In genomic region chr3:140863481-140864084, GRCh38 we compare ENCODE assay signal across 9 cellular contexts.
DNase-seq lines count a peak whose midpoint lies in the region; ATAC-seq, FAIRE-seq and TF ChIP-seq lines count a peak whose summit lies in the region.
"Had no signal": no experiment of that assay in that cellular context is flagged by ENCODE, and none has a peak within 500 bp of the region (broad histone marks: within the 10 kb centered on the region; RNA-seq: fewer than 3 reads in every experiment).

No MANE protein-coding gene starts in this region.

- peak; percentile 45 for DNase-seq in AG08395 (ENCODE audit: low spot score)
- no peak for DNase-seq in GM12892 (ENCODE audit: insufficient read length)
- peak; percentile 71 for DNase-seq in M059J (ENCODE audit: low read depth)
- DNase-seq in RWPE2 (ENCODE audit: low spot score): no peak
- peak; percentile 14 to 63 (median 25) for DNase-seq in K562 (ENCODE audit: extremely low read depth in 1 of 4, low spot score in 3 of 4)
- peak; percentile 44 for DNase-seq in iris pigment epithelial cell (ENCODE audit: low read depth)
- DNase-seq in stimulated activated CD4-positive, alpha-beta T cell treated with anti-CD3 and anti-CD28 coated beads, Interleukin-4, amount 100 ng/mL, for 48 hours (ENCODE audit: low read depth in 2 of 2): peak; percentile 16 to 18

- POLR2A ChIA-PET in K562 (lab: Yijun Ruan, JAX): no interaction called here

- H3K9ac ChIP-seq in K562 (ENCODE audit: insufficient read depth in 1 of 2, low read depth in 2 of 2, low read length in 2 of 2): no peak overlapping the region

- H2AFZ ChIP-seq in K562 (ENCODE audit: low read depth, low read length): no peak overlapping the region

- H3K27me3 ChIP-seq in RWPE2 (ENCODE audit: insufficient read depth, poor library complexity, severe bottlenecking): no peaks in the 10 kb centered on the region
- H3K27me3 ChIP-seq in K562 (ENCODE audit: control insufficient read depth in 2 of 2, insufficient read depth in 2 of 2, low read length in 2 of 2): no peaks in the 10 kb centered on the region
- H3K27me3 ChIP-seq: neutrophil had no signal

- H3K9me3 ChIP-seq in RWPE2 (ENCODE audit: severe bottlenecking) (no peaks in the 10 kb centered on the region), K562 (replicated peaks; ENCODE audit: control insufficient read depth, insufficient read depth, low read depth, low read length) (no peaks in the 10 kb centered on the region)
- H3K9me3 ChIP-seq: neutrophil had no signal

- FAIRE-seq in GM12892 (lab: Jason Lieb, UNC) (peak; percentile 65), K562 (lab: Jason Lieb, UNC) (peak; percentile 84)

- H3K4me3 ChIP-seq in RWPE2 (ENCODE audit: severe bottlenecking) (no peak overlapping the region), K562 (no peak overlapping the region)

- 0% methylated on average over 6 of the region's 6 CpGs for WGBS in K562 (ENCODE audit: insufficient coverage, low coverage, missing lambda C conversion rate)

- H4K20me1 ChIP-seq in K562 (replicated peaks; ENCODE audit: control insufficient read depth, insufficient read depth, low read length): 0 out of 2 replicates have a peak, but pooled peaks cover 3% of the 10 kb centered on the region

- TF ChIP-seq CTCF in RWPE2 (IDR thresholded peaks at IDR 0.05; ENCODE audit: poor library complexity, severe bottlenecking): peak; percentile 68
- TF ChIP-seq CTCF in K562 (IDR thresholded peaks at IDR 0.05 in 2 of 3, conservative IDR thresholded peaks at IDR 0.05 in 1 of 3; ENCODE audit: insufficient read depth in 2 of 3, low read depth in 1 of 3, low read length in 3 of 3): peak; percentile 51 to 73 (median 53)

- TF ChIP-seq POLR2A in GM12892 (IDR thresholded peaks at IDR 0.05; ENCODE audit: low read depth, low read length) (no peak), K562 (conservative IDR thresholded peaks at IDR 0.05) (no peak)

- in situ Hi-C loops in K562 (cut with MboI): loop anchor here (25.0 kb wide), 1 partner anchor 726 kb away; no protein-coding TSS in a partner anchor

- H3K27ac ChIP-seq in RWPE2 (ENCODE audit: poor library complexity, severe bottlenecking) (no peak overlapping the region), K562 (ENCODE audit: extremely low read depth, low read depth, low read length) (no peak overlapping the region)
- H3K27ac ChIP-seq: neutrophil had no signal

- H3K9me1 ChIP-seq in K562 (ENCODE audit: control insufficient read depth, insufficient read depth, low read length): no peaks in the 10 kb centered on the region

- H3K79me2 ChIP-seq in K562 (ENCODE audit: control insufficient read depth, insufficient read depth, low read length): no peaks in the 10 kb centered on the region

- H3K4me1 ChIP-seq in RWPE2 (ENCODE audit: insufficient read depth, poor library complexity, severe bottlenecking) (no peaks in the 10 kb centered on the region), K562 (replicated peaks in 1 of 2; ENCODE audit: control insufficient read depth in 2 of 2, insufficient read depth in 2 of 2, low read length in 2 of 2) (no peaks in the 10 kb centered on the region)

- H3K36me3 ChIP-seq in RWPE2 (ENCODE audit: low read depth): no peaks in the 10 kb centered on the region
- H3K36me3 ChIP-seq in K562 (ENCODE audit: control insufficient read depth, insufficient read depth, low read length): no peaks in the 10 kb centered on the region
- H3K36me3 ChIP-seq: neutrophil had no signal

- BruUV-seq in K562 (replicated peaks; lab: Mats Ljungman, UMichigan): no TSS peak

- TF ChIP-seq RAD21 in K562 (CRISPR knock-in tag; conservative IDR thresholded peaks at IDR 0.05 in 1 of 2, IDR thresholded peaks at IDR 0.05 in 1 of 2): peak; percentile 52 to 65

- H3K4me2 ChIP-seq in K562 (ENCODE audit: insufficient read depth, low read length): no peak overlapping the region

- ATAC-seq in RWPE2 (ENCODE audit: low read depth) (peak; percentile 46; the same call in 2 of the 3 replicates), K562 (peak; percentile 80), HG03469 (IDR thresholded peaks at IDR 0.05; ENCODE audit: unreplicated experiment) (no peak)

- no peak for TF ChIP-seq EP300 in K562 (IDR thresholded peaks at IDR 0.05; ENCODE audit: low read length)

- intact Hi-C loops in K562 (cut with micrococcal nuclease): loop anchor here (2.0 to 5.0 kb wide), 2 partner anchors 735 to 926 kb away; partner anchors contain the start of gene CLSTN2

- CTCF ChIA-PET in K562 (lab: Yijun Ruan, JAX; ENCODE audit: low intra/inter-chr PET ratio): interaction anchor here (0.5 to 0.7 kb wide), 5 partner anchors 516 to 1927 kb away, joined by 3 to 8 read pairs (median 4); no protein-coding TSS in a partner anchor

TF ChIP-seq in K562, 482 proteins besides CTCF, POLR2A, EP300 and RAD21:
- TF ChIP-seq HEY1 (CRISPR knock-in tag; IDR thresholded peaks at IDR 0.05; ENCODE audit: borderline replicate concordance): no peak
- TF ChIP-seq, protein P1, sequence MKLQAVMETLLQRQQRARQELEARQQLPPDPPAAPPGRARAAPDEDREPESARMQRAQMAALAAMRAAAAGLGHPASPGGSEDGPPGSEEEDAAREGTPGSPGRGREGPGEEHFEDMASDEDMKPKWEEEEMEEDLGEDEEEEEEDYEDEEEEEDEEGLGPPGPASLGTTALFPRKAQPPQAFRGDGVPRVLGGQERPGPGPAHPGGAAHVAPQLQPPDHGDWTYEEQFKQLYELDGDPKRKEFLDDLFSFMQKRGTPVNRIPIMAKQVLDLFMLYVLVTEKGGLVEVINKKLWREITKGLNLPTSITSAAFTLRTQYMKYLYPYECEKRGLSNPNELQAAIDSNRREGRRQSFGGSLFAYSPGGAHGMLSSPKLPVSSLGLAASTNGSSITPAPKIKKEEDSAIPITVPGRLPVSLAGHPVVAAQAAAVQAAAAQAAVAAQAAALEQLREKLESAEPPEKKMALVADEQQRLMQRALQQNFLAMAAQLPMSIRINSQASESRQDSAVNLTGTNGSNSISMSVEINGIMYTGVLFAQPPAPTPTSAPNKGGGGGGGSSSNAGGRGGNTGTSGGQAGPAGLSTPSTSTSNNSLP (IDR thresholded peaks at IDR 0.05; ENCODE audit: borderline replicate concordance, low read depth, low read length): 0 out of 2 replicates have a peak, but pooled peaks have one; percentile 46
- no peak for TF ChIP-seq ZNF175 (CRISPR knock-in tag; IDR thresholded peaks at IDR 0.05; ENCODE audit: low read depth)
- TF ChIP-seq ZNF384 (IDR thresholded peaks at IDR 0.05; ENCODE audit: low read depth, low read length): peak; percentile 78
- TF ChIP-seq, protein P2, sequence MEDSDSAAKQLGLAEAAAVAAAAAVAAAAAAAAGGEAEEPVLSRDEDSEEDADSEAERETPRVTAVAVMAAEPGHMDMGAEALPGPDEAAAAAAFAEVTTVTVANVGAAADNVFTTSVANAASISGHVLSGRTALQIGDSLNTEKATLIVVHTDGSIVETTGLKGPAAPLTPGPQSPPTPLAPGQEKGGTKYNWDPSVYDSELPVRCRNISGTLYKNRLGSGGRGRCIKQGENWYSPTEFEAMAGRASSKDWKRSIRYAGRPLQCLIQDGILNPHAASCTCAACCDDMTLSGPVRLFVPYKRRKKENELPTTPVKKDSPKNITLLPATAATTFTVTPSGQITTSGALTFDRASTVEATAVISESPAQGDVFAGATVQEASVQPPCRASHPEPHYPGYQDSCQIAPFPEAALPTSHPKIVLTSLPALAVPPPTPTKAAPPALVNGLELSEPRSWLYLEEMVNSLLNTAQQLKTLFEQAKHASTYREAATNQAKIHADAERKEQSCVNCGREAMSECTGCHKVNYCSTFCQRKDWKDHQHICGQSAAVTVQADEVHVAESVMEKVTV (CRISPR knock-in tag; IDR thresholded peaks at IDR 0.05): peak; percentile 44; the same call in 1 of the 2 replicates

Comparison
In these comparisons a context has a peak if more than half of its experiments do, and no peak if none do; other contexts are left out.
1. DNase-seq: peak in AG08395 (single experiment), M059J (single experiment), K562 (4 of 4), iris pigment epithelial cell (single experiment) and stimulated activated CD4-positive, alpha-beta T cell treated with anti-CD3 and anti-CD28 coated beads, Interleukin-4, amount 100 ng/mL, for 48 hours (2 of 2); none in GM12892 (single experiment) and RWPE2 (single experiment).